In the genomic region with DNA sequence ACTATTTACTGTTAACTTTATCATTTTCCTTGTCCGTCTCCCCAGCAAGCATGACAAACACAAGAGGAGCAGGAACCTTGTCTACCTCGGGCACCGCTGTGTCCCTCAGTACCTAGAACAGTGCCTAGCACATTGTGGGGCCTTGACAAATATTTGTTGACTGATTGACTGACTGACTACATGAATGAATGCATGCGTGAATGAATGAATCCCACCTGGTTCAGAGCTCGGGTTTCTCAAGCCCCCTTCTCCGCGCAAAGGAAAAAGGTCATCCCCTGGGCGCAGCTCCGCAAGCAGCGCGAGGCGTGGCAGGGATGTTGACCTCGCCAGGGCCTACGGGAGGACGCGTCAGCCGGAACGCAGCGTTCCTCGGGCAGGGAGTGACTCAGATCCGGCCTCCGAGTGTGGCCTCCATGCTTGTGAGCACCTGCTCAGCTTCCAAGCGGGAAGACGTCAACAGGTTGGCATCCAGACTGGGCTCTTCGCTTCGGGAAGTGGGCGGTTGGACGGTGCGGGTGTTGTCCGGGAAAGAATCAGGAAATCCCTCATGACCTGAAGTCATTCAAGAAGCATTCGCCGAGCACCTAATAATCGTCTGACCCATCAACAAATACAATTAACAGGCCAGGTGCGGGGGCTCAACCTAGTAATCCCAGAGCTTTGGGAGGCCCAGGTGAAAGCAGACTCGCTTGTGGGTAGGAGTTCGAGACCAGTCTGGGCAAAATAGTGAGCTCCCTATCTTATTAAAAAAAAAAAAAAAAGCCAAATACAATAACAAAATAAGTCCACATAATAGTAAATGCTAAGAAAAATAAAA, we compare ENCODE assay signal across 8 cellular contexts. TPM values are rescaled to one million over a fixed set of nuclear protein-coding genes. Genes with fewer than 3 reads are reported as not detected.
DNase-seq lines count a peak whose midpoint lies in the region; ATAC-seq and TF ChIP-seq lines count a peak whose summit lies in the region.

No MANE protein-coding gene starts in this region.

- H3K4me2 ChIP-seq in GM23338: peak overlapping the region; percentile 76

- intact Hi-C loops in MCF 10A (cut with micrococcal nuclease): loop anchor here (1.0 kb wide), 1 partner anchor 11 kb away; no protein-coding TSS in a partner anchor
- intact Hi-C loops in left colon (cut with DNase I, micrococcal nuclease): no loop called here

- H3K9me2 ChIP-seq in GM23338 (ENCODE audit: insufficient read depth): no peaks in the 10 kb centered on the region

- H3K4me3 Mint-ChIP-seq in GM23338 (peak overlapping the region; percentile 89), MCF 10A (ENCODE audit: unreplicated experiment) (peak overlapping the region; percentile 73)

- peaks cover 7% of the 10 kb centered on the region; the same call in 1 of the 2 replicates for H3F3A ChIP-seq in GM23338 (replicated peaks; ENCODE audit: low read depth)

- H3K4me1 Mint-ChIP-seq in GM23338 (peaks cover 12% of the 10 kb centered on the region), MCF 10A (ENCODE audit: insufficient read depth, unreplicated experiment) (peaks cover 42% of the 10 kb centered on the region)

- no peak overlapping the region; the same call in 1 of the 2 replicates for H3K27ac ChIP-seq in GM23338 (ENCODE audit: low read depth)

- peaks cover 9% of the 10 kb centered on the region; the same call in 2 of the 3 replicates for H3K9me3 Mint-ChIP-seq in GM23338
- H3K9me3 Mint-ChIP-seq in MCF 10A (ENCODE audit: unreplicated experiment): no peaks in the 10 kb centered on the region

- CTCF ChIA-PET in MCF 10A (lab: Yijun Ruan, JAX): interaction anchor here (0.6 to 12.3 kb wide), 8 partner anchors 8 to 22 kb away, joined by 3 to 170 read pairs (median 6); no protein-coding TSS in a partner anchor

- no peaks in the 10 kb centered on the region for H3K79me2 ChIP-seq in GM23338 (replicated peaks; ENCODE audit: insufficient read depth)

- peaks cover 8% of the 10 kb centered on the region for H3K36me3 Mint-ChIP-seq in GM23338 (ENCODE audit: low read depth)
- H3K36me3 Mint-ChIP-seq in MCF 10A (ENCODE audit: insufficient read depth, unreplicated experiment): peaks cover 19% of the 10 kb centered on the region

- TSS peak; percentile 69 for BruUV-seq in MCF 10A (replicated peaks; lab: Mats Ljungman, UMichigan)

- POLR2A ChIA-PET in MCF 10A (lab: Yijun Ruan, JAX): interaction anchor here (0.6 to 31.0 kb wide), 8 partner anchors 10 to 956 kb away, joined by 3 to 2121 read pairs (median 4); a partner anchor contains a TSS

- peak; percentile 13 for ATAC-seq in GM23338
- peak; percentile 80 for ATAC-seq in left colon
- peak; percentile 37 for ATAC-seq in stimulated activated naive CD8-positive, alpha-beta T cell treated with anti-CD3 and anti-CD28 coated beads, Interleukin-15, Interleukin-2, amounts not matched to agents 100 U/mL and 50 U/mL, for 24 hours

- no peaks in the 10 kb centered on the region for H3K36me3 ChIP-seq in GM23338 (ENCODE audit: insufficient read depth)

- peak overlapping the region; percentile 74 for H3K4me3 ChIP-seq in GM23338

- H3K27me3 Mint-ChIP-seq in GM23338 (ENCODE audit: insufficient read depth, low read depth, poor library complexity) (peaks cover 36% of the 10 kb centered on the region), MCF 10A (ENCODE audit: insufficient read depth, unreplicated experiment) (no peaks in the 10 kb centered on the region)

- H3K4me1 ChIP-seq in GM23338 (ENCODE audit: insufficient read depth): peaks cover 5% of the 10 kb centered on the region

- no peak for TF ChIP-seq CTCF in GM23338 (conservative IDR thresholded peaks at IDR 0.05; ENCODE audit: low read depth in 2 of 2)
- TF ChIP-seq CTCF in MCF 10A (IDR thresholded peaks at IDR 0.05; ENCODE audit: unreplicated experiment): no peak

- H3K27ac Mint-ChIP-seq in GM23338 (peak overlapping the region; percentile 86), MCF 10A (ENCODE audit: low read depth, unreplicated experiment) (peak overlapping the region; percentile 99)

- H4K20me1 ChIP-seq in GM23338 (replicated peaks; ENCODE audit: insufficient read depth): no peaks in the 10 kb centered on the region

- peak; percentile 91 for DNase-seq in ELF-1 (ENCODE audit: low read depth, low spot score)
- DNase-seq in GM23338 (ENCODE audit: low spot score): peak; percentile 88
- DNase-seq in LoVo (ENCODE audit: low spot score): peak; percentile 90
- DNase-seq in MCF 10A (ENCODE audit: unreplicated experiment): peak; percentile 98
- DNase-seq in left colon: peak; percentile 81 to 91
- peak; percentile 64 for DNase-seq in stimulated activated naive CD8-positive, alpha-beta T cell treated with anti-CD3 and anti-CD28 coated beads, Interleukin-15, Interleukin-2, amounts not matched to agents 100 U/mL and 50 U/mL, for 24 hours
- DNase-seq in HuH-7.5 (ENCODE audit: low spot score): no peak
- DNase-seq in NCI-H2107 (lab: John Stamatoyannopoulos, UW): no peak

- H2AFZ ChIP-seq in GM23338: peak overlapping the region; percentile 93

- H3K27me3 ChIP-seq in GM23338 (ENCODE audit: insufficient read depth): no peaks in the 10 kb centered on the region

TF ChIP-seq in GM23338, 12 proteins besides CTCF, POLR2A, EP300 and RAD21 (continues in another document):
- TF ChIP-seq STAT1 (IDR thresholded peaks at IDR 0.05; ENCODE audit: unreplicated experiment) (no peak), EZH2 (IDR thresholded peaks at IDR 0.05; ENCODE audit: low read depth, unreplicated experiment) (no peak), EZH2phosphoT487 (IDR thresholded peaks at IDR 0.05; ENCODE audit: unreplicated experiment) (no peak), ZNF114 (CRISPR knock-in tag; IDR thresholded peaks at IDR 0.05) (no peak), ZNF331 (CRISPR knock-in tag; IDR thresholded peaks at IDR 0.05; ENCODE audit: low read depth) (no peak), JUNB (IDR thresholded peaks at IDR 0.05; ENCODE audit: unreplicated experiment) (no peak), CREB1 (CRISPR knock-in tag; IDR thresholded peaks at IDR 0.05; ENCODE audit: low read depth) (no peak), NANOG (IDR thresholded peaks at IDR 0.05; ENCODE audit: borderline replicate concordance) (no peak), POLR2AphosphoS5 (IDR thresholded peaks at IDR 0.05; ENCODE audit: low read depth) (no peak)
- TF ChIP-seq, protein P1, sequence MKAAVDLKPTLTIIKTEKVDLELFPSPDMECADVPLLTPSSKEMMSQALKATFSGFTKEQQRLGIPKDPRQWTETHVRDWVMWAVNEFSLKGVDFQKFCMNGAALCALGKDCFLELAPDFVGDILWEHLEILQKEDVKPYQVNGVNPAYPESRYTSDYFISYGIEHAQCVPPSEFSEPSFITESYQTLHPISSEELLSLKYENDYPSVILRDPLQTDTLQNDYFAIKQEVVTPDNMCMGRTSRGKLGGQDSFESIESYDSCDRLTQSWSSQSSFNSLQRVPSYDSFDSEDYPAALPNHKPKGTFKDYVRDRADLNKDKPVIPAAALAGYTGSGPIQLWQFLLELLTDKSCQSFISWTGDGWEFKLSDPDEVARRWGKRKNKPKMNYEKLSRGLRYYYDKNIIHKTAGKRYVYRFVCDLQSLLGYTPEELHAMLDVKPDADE (IDR thresholded peaks at IDR 0.05): no peak

RNA-seq across cellular contexts. Expression of a gene that starts 13.9 kb away (rescaled TPM):
- 665 and 754 TPM in 2 replicates for total RNA-seq in GM23338 (2014; rRNA removed; shearing (Covaris generic))
- polyA plus RNA-seq in GM23338 (2016; fragmentation: Nextera tagmentation; extraction: Ambion mirVana): 511 and 519 TPM in 2 replicates
- 1,485 and 1,602 TPM in 2 replicates for total RNA-seq in MCF 10A (2022)
- 1,000 to 10,000 TPM; 1,187 to 1,359 TPM for total RNA-seq in left colon

Comparison
In these comparisons a context has a peak if more than half of its experiments do, and no peak if none do; other contexts are left out.
1. DNase-seq: peak in ELF-1 (single experiment), GM23338 (single experiment), LoVo (single experiment), MCF 10A (single experiment), left colon (2 of 2) and stimulated activated naive CD8-positive, alpha-beta T cell treated with anti-CD3 and anti-CD28 coated beads, Interleukin-15, Interleukin-2, amounts not matched to agents 100 U/mL and 50 U/mL, for 24 hours (single experiment); none in HuH-7.5 (single experiment) and NCI-H2107 (single experiment).
2. ATAC-seq: peak in every context shown above with its lines; median percentile 80 in left colon; 37 in stimulated activated naive CD8-positive, alpha-beta T cell treated with anti-CD3 and anti-CD28 coated beads, Interleukin-15, Interleukin-2, amounts not matched to agents 100 U/mL and 50 U/mL, for 24 hours; 13 in GM23338.